Comparison of ENCODE assay signal across 31 cellular contexts in genomic region chr1:237794071-237794470, GRCh38.
DNase-seq lines count a peak whose midpoint lies in the region; ATAC-seq, FAIRE-seq and TF ChIP-seq lines count a peak whose summit lies in the region.
"Had no signal": no experiment of that assay in that cellular context is flagged by ENCODE, and none has a peak within 500 bp of the region (broad histone marks: within the 10 kb centered on the region; RNA-seq: fewer than 3 reads in every experiment).

No MANE protein-coding gene starts in this region.

- H3K9me3 Mint-ChIP-seq in immature natural killer cell = peaks cover 0 to 2% (median 0%) of the 10 kb centered on the region in 6 donors
- H3K9me3 Mint-ChIP-seq: central memory CD8-positive, alpha-beta T cell; nephron had no signal

- CTCF ChIA-PET in SK-N-SH (lab: Yijun Ruan, JAX) = interaction anchor here (1.1 kb wide), 1 partner anchor 18 kb away, joined by 3 read pairs; no protein-coding TSS in a partner anchor

- TF ChIP-seq CTCF in SK-N-SH (IDR thresholded peaks at IDR 0.05) (no peak), fibroblast of pulmonary artery (IDR thresholded peaks at IDR 0.05; ENCODE audit: low read length, missing control alignments) (no peak)

- H3K27ac ChIP-seq in SK-N-SH (ENCODE audit: low read depth in 2 of 2, low read length in 1 of 2) = peak overlapping the region in 1 of 2 experiments; percentile 51; a peak in 2 of 4 replicates
- H3K27ac ChIP-seq: 22Rv1, GM23248, ovary, right atrium auricular region, SK-N-MC had no signal

- no peak for TF ChIP-seq EP300 in SK-N-SH (IDR thresholded peaks at IDR 0.05; ENCODE audit: borderline replicate concordance in 1 of 2, low read depth in 1 of 2, low read length in 1 of 2)

- no peak overlapping the region for H3K4me3 ChIP-seq in SK-N-SH (ENCODE audit: low read depth in 2 of 2, low read length in 1 of 2)
- H3K4me3 ChIP-seq in fibroblast of pulmonary artery (replicated peaks; ENCODE audit: low read depth, low read length) = no peak overlapping the region
- H3K4me3 ChIP-seq: dorsolateral prefrontal cortex, GM23248, mucosa of descending colon, ovary, right atrium auricular region, SK-N-MC had no signal

- FAIRE-seq in RCC 7860 (lab: Jason Lieb, UNC) (peak; percentile 93), urothelium cell line (lab: Jason Lieb, UNC) (no peak)
- FAIRE-seq: endothelial cell of umbilical vein had no signal

- peaks cover 0 to 3% of the 10 kb centered on the region in 2 experiments; a peak in 1 of 4 replicates for H3K4me1 ChIP-seq in SK-N-SH (ENCODE audit: control insufficient read depth in 1 of 2, insufficient read depth in 2 of 2, low read depth in 1 of 2, low read length in 1 of 2)

- H3K36me3 Mint-ChIP-seq in immature natural killer cell = no peaks in the 10 kb centered on the region
- H3K36me3 Mint-ChIP-seq: CD8-positive, alpha-beta memory T cell had no signal

- H3K36me3 ChIP-seq in SK-N-SH (replicated peaks in 1 of 2; ENCODE audit: control insufficient read depth in 1 of 2, insufficient read depth in 2 of 2, low read length in 1 of 2) = no peaks in the 10 kb centered on the region
- H3K36me3 ChIP-seq: ovary had no signal

- peak; percentile 88 for ATAC-seq in SK-N-SH treated with all-trans-retinoic acid at 6 μM for 48 hours
- no peak for ATAC-seq in HG03378 (IDR thresholded peaks at IDR 0.05; ENCODE audit: unreplicated experiment)
- ATAC-seq: mucosa of descending colon; stimulated activated naive CD8-positive, alpha-beta T cell treated with anti-CD3 and anti-CD28 coated beads, Interleukin-15, Interleukin-2, amounts not matched to agents 100 U/mL and 50 U/mL, for 24 hours had no signal

- H3K4me3 Mint-ChIP-seq in immature natural killer cell = no peak overlapping the region
- H3K4me3 Mint-ChIP-seq: CD8-positive, alpha-beta memory T cell; central memory CD8-positive, alpha-beta T cell; nephron had no signal

- H3K4me2 ChIP-seq in SK-N-SH = no peak overlapping the region

- H4K20me1 ChIP-seq in SK-N-SH (ENCODE audit: insufficient read depth) = no peaks in the 10 kb centered on the region

- H2AFZ ChIP-seq in SK-N-SH (ENCODE audit: low read depth) = no peak overlapping the region
- H2AFZ ChIP-seq: GM23248 had no signal

- H3F3A ChIP-seq in SK-N-SH (replicated peaks; ENCODE audit: insufficient read depth) = no peaks in the 10 kb centered on the region

- TF ChIP-seq RAD21 in SK-N-SH (IDR thresholded peaks at IDR 0.05; ENCODE audit: low read length) = no peak

- POLR2A ChIA-PET in SK-N-SH (lab: Yijun Ruan, JAX) = no interaction called here

- no peaks in the 10 kb centered on the region for H3K9me3 ChIP-seq in SK-N-SH
- H3K9me3 ChIP-seq: mucosa of descending colon, ovary, right atrium auricular region had no signal

- H3K4me1 Mint-ChIP-seq in immature natural killer cell = peaks cover 3 to 8% of the 10 kb centered on the region in 2 donors
- H3K4me1 Mint-ChIP-seq: CD8-positive, alpha-beta memory T cell; central memory CD8-positive, alpha-beta T cell; nephron had no signal

- 27% methylated on average over 3 of the region's 3 CpGs for WGBS in SK-N-SH (ENCODE audit: low lambda C conversion rate)

- no peaks in the 10 kb centered on the region for H3K79me2 ChIP-seq in SK-N-SH (ENCODE audit: insufficient read depth)

- H3K27me3 ChIP-seq in SK-N-SH (ENCODE audit: insufficient read depth) = no peaks in the 10 kb centered on the region
- H3K27me3 ChIP-seq: dorsolateral prefrontal cortex, ovary, right atrium auricular region had no signal

- DNase-seq in SK-N-SH (no peak), RCC 7860 (ENCODE audit: low spot score) (peak; percentile 68), fibroblast of pulmonary artery (ENCODE audit: low read depth) (peak; percentile 16), urothelium cell line (ENCODE audit: low spot score) (peak; percentile 23), dedifferentiated amniotic fluid mesenchymal stem cell (ENCODE audit: extremely low spot score) (no peak), immature natural killer cell (no peak)
- DNase-seq: activated CD4-positive, alpha-beta T cell treated with anti-CD3 and anti-CD28 coated beads, Interleukin-2, amount 50 U/mL, for 1 hour; activated naive CD4-positive, alpha-beta T cell treated with anti-CD3 and anti-CD28 coated beads, Interleukin-2, amount 50 U/mL, for 16 hours; AML-193; aorta; CD8-positive, alpha-beta memory T cell; DMS79; dorsolateral prefrontal cortex; GM23248; head of caudate nucleus; mucosa of descending colon; NCI-H1048; NCI-H1694 treated with DMSO at 0.1 percent for 48 hours; NCI-H2171 treated with DMSO at 0.1 percent for 48 hours; NCI-H526; ovary; stimulated activated CD4-positive, alpha-beta T cell treated with anti-CD3 and anti-CD28 coated beads, Interleukin-4, amount 100 ng/mL, for 4 hours; stimulated activated naive CD8-positive, alpha-beta T cell treated with anti-CD3 and anti-CD28 coated beads, Interleukin-15, Interleukin-2, amounts not matched to agents 100 U/mL and 50 U/mL, for 24 hours had no signal

- no peak overlapping the region for H3K9ac ChIP-seq in SK-N-SH
- H3K9ac ChIP-seq: GM23248 had no signal

- H3K27ac Mint-ChIP-seq in immature natural killer cell = peak overlapping the region in 1 of 6 donors; percentile 22
- H3K27ac Mint-ChIP-seq: CD8-positive, alpha-beta memory T cell; nephron had no signal

- H3K27me3 Mint-ChIP-seq in immature natural killer cell (ENCODE audit: low read depth in 3 of 3) = peaks cover 0 to 3% (median 0%) of the 10 kb centered on the region in 3 donors
- H3K27me3 Mint-ChIP-seq: central memory CD8-positive, alpha-beta T cell had no signal

- no peaks in the 10 kb centered on the region for H3K9me2 ChIP-seq in SK-N-SH

TF ChIP-seq in SK-N-SH treated with all-trans-retinoic acid at 6 μM for 48 hours, 23 proteins besides CTCF, POLR2A, EP300 and RAD21:
- TF ChIP-seq SNAI2 (CRISPR knock-in tag; IDR thresholded peaks at IDR 0.05) (no peak), ZC3H10 (CRISPR knock-in tag; IDR thresholded peaks at IDR 0.05) (0 out of 2 replicates have a peak, but pooled peaks have one; percentile 21), ESRRG (CRISPR knock-in tag; IDR thresholded peaks at IDR 0.05) (no peak)

TF ChIP-seq in SK-N-SH, 30 proteins besides CTCF, POLR2A, EP300 and RAD21:
- TF ChIP-seq GATA2 (CRISPR knock-in tag; IDR thresholded peaks at IDR 0.05) = no peak
- no peak for TF ChIP-seq RXRA (IDR thresholded peaks at IDR 0.05; ENCODE audit: borderline replicate concordance, low read depth)
- TF ChIP-seq FOXJ3 (CRISPR knock-in tag; IDR thresholded peaks at IDR 0.05) = no peak
- TF ChIP-seq TAF1 (IDR thresholded peaks at IDR 0.05; ENCODE audit: borderline replicate concordance, low read depth, low read length) = no peak
- TF ChIP-seq MEF2A (IDR thresholded peaks at IDR 0.05; ENCODE audit: borderline replicate concordance, low read depth) = no peak
- no peak for TF ChIP-seq TEAD4 (IDR thresholded peaks at IDR 0.05; ENCODE audit: borderline replicate concordance, insufficient read depth)
- TF ChIP-seq POLR2AphosphoS5 (IDR thresholded peaks at IDR 0.05; ENCODE audit: low read depth, low read length) = no peak
- TF ChIP-seq TCF12 (IDR thresholded peaks at IDR 0.05) = no peak
- no peak for TF ChIP-seq ELF1 (IDR thresholded peaks at IDR 0.05)

Comparison
In these comparisons a context has a peak if more than half of its experiments do, and no peak if none do; other contexts are left out.
1. DNase-seq: peak in RCC 7860 (single experiment), fibroblast of pulmonary artery (single experiment) and urothelium cell line (single experiment); none in SK-N-SH (single experiment), dedifferentiated amniotic fluid mesenchymal stem cell (single experiment) and immature natural killer cell (0 of 3).